14 cellular contexts compared by ENCODE assay signal in genomic region chr7:71718563-71718962, GRCh38.
DNase-seq lines count a peak whose midpoint lies in the region; ATAC-seq and TF ChIP-seq lines count a peak whose summit lies in the region.
"Had no signal": no experiment of that assay in that cellular context is flagged by ENCODE, and none has a peak within 500 bp of the region (broad histone marks: within the 10 kb centered on the region; RNA-seq: fewer than 3 reads in every experiment).

No MANE protein-coding gene starts in this region.

- no peak overlapping the region for H3K4me3 Mint-ChIP-seq in neural progenitor cell
- H3K4me3 Mint-ChIP-seq in activated naive CD8-positive, alpha-beta T cell treated with anti-CD3 and anti-CD28 coated beads, Interleukin-2, amount 50 U/mL, for 24 hours: no peak overlapping the region
- H3K4me3 Mint-ChIP-seq: CD4-positive, alpha-beta memory T cell had no signal

- H3K27ac ChIP-seq in neural progenitor cell: no peak overlapping the region
- H3K27ac ChIP-seq: A549, C4-2B had no signal

- no peaks in the 10 kb centered on the region for H3K36me3 ChIP-seq in neural progenitor cell
- H3K36me3 ChIP-seq: BE2C, HAP-1 had no signal

- H2AFZ ChIP-seq in neural progenitor cell (replicated peaks): no peak overlapping the region

- H3K9ac ChIP-seq in neural progenitor cell: no peak overlapping the region

- H3K4me2 ChIP-seq in neural progenitor cell: no peak overlapping the region
- H3K4me2 ChIP-seq: A549 had no signal

- peaks cover 19% of the 10 kb centered on the region for H3K4me1 ChIP-seq in neural progenitor cell
- H3K4me1 ChIP-seq: A549, BE2C, HAP-1 had no signal

- peaks cover 18% of the 10 kb centered on the region for H3K4me1 Mint-ChIP-seq in neural progenitor cell
- H3K4me1 Mint-ChIP-seq in activated naive CD8-positive, alpha-beta T cell treated with anti-CD3 and anti-CD28 coated beads, Interleukin-2, amount 50 U/mL, for 24 hours: no peaks in the 10 kb centered on the region
- H3K4me1 Mint-ChIP-seq: CD4-positive, alpha-beta memory T cell had no signal

- peaks cover 15% of the 10 kb centered on the region for H3F3A ChIP-seq in neural progenitor cell (ENCODE audit: low read depth)

- peaks cover 6% of the 10 kb centered on the region for H3K27me3 Mint-ChIP-seq in neural progenitor cell (ENCODE audit: insufficient read depth, low read depth)
- peaks cover 1% of the 10 kb centered on the region for H3K27me3 Mint-ChIP-seq in activated naive CD8-positive, alpha-beta T cell treated with anti-CD3 and anti-CD28 coated beads, Interleukin-2, amount 50 U/mL, for 24 hours
- H3K27me3 Mint-ChIP-seq: CD4-positive, alpha-beta memory T cell had no signal

- ATAC-seq in activated naive CD8-positive, alpha-beta T cell treated with anti-CD3 and anti-CD28 coated beads, Interleukin-2, amount 50 U/mL, for 24 hours: no peak
- ATAC-seq: A549 had no signal

- no peak for TF ChIP-seq CTCF in neural progenitor cell (IDR thresholded peaks at IDR 0.05)

- H3K79me2 ChIP-seq in neural progenitor cell (ENCODE audit: low read depth): no peaks in the 10 kb centered on the region

- H3K9me3 Mint-ChIP-seq in neural progenitor cell: no peaks in the 10 kb centered on the region
- no peaks in the 10 kb centered on the region for H3K9me3 Mint-ChIP-seq in activated naive CD8-positive, alpha-beta T cell treated with anti-CD3 and anti-CD28 coated beads, Interleukin-2, amount 50 U/mL, for 24 hours

- H3K27ac Mint-ChIP-seq in neural progenitor cell: no peak overlapping the region
- no peak overlapping the region for H3K27ac Mint-ChIP-seq in activated naive CD8-positive, alpha-beta T cell treated with anti-CD3 and anti-CD28 coated beads, Interleukin-2, amount 50 U/mL, for 24 hours
- H3K27ac Mint-ChIP-seq: CD4-positive, alpha-beta memory T cell had no signal

- no peaks in the 10 kb centered on the region for H4K20me1 ChIP-seq in neural progenitor cell (ENCODE audit: low read depth)

- no peaks in the 10 kb centered on the region for H3K36me3 Mint-ChIP-seq in neural progenitor cell
- no peaks in the 10 kb centered on the region for H3K36me3 Mint-ChIP-seq in activated naive CD8-positive, alpha-beta T cell treated with anti-CD3 and anti-CD28 coated beads, Interleukin-2, amount 50 U/mL, for 24 hours (ENCODE audit: low read depth)
- H3K36me3 Mint-ChIP-seq: CD4-positive, alpha-beta memory T cell had no signal

- no peaks in the 10 kb centered on the region for H3K9me3 ChIP-seq in neural progenitor cell (ENCODE audit: low read depth)
- H3K9me3 ChIP-seq: A549, BE2C, HAP-1 had no signal

- H3K4me3 ChIP-seq in neural progenitor cell: no peak overlapping the region
- H3K4me3 ChIP-seq: A549, HAP-1 had no signal

- peak; percentile 36 for DNase-seq in astrocyte of the hippocampus (ENCODE audit: low read depth, low spot score)
- DNase-seq in islet precursor cell: peak; percentile 60
- peak; percentile 14 for DNase-seq in neural progenitor cell (ENCODE audit: low spot score)
- no peak for DNase-seq in NCI-H1436 (lab: John Stamatoyannopoulos, UW)
- no peak for DNase-seq in activated CD4-positive, alpha-beta T cell treated with anti-CD3 and anti-CD28 coated beads, Interleukin-2, amount 50 U/mL, for 4 hours
- no peak for DNase-seq in activated naive CD8-positive, alpha-beta T cell treated with anti-CD3 and anti-CD28 coated beads, Interleukin-2, amount 50 U/mL, for 24 hours
- no peak for DNase-seq in stimulated activated naive CD4-positive, alpha-beta T cell treated with Interleukin-2 at 50 U/mL for 16 hours (lab: John Stamatoyannopoulos, UW)
- DNase-seq: BE2C; CD4-positive, alpha-beta memory T cell; DMS79; GOT3 had no signal

- no peaks in the 10 kb centered on the region for H3K27me3 ChIP-seq in neural progenitor cell
- H3K27me3 ChIP-seq: BE2C had no signal

Comparison
In these comparisons a context has a peak if more than half of its experiments do, and no peak if none do; other contexts are left out.
1. DNase-seq: peak in astrocyte of the hippocampus (single experiment), islet precursor cell (single experiment) and neural progenitor cell (single experiment); none in NCI-H1436 (single experiment), activated CD4-positive, alpha-beta T cell treated with anti-CD3 and anti-CD28 coated beads, Interleukin-2, amount 50 U/mL, for 4 hours (0 of 2), activated naive CD8-positive, alpha-beta T cell treated with anti-CD3 and anti-CD28 coated beads, Interleukin-2, amount 50 U/mL, for 24 hours (single experiment) and stimulated activated naive CD4-positive, alpha-beta T cell treated with Interleukin-2 at 50 U/mL for 16 hours (single experiment).